ENCODE assay signal across 1 cellular context in genomic region chr2:135530313-135531230, GRCh38.
A peak's percentile ranks its signal among the peaks of the same experiment; 100 is the strongest.
TF ChIP-seq lines count a peak whose summit lies in the region.

ZRANB3 (minus strand) TSS chr2:135531218.

TF ChIP-seq in WTC11, 78 proteins besides CTCF, POLR2A, EP300 and RAD21 (continued from another document and continues in another):
- TF ChIP-seq, protein P1, sequence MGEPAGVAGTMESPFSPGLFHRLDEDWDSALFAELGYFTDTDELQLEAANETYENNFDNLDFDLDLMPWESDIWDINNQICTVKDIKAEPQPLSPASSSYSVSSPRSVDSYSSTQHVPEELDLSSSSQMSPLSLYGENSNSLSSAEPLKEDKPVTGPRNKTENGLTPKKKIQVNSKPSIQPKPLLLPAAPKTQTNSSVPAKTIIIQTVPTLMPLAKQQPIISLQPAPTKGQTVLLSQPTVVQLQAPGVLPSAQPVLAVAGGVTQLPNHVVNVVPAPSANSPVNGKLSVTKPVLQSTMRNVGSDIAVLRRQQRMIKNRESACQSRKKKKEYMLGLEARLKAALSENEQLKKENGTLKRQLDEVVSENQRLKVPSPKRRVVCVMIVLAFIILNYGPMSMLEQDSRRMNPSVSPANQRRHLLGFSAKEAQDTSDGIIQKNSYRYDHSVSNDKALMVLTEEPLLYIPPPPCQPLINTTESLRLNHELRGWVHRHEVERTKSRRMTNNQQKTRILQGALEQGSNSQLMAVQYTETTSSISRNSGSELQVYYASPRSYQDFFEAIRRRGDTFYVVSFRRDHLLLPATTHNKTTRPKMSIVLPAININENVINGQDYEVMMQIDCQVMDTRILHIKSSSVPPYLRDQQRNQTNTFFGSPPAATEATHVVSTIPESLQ (CRISPR knock-in tag; IDR thresholded peaks at IDR 0.05) = no peak
- TF ChIP-seq ELF4 (CRISPR knock-in tag; IDR thresholded peaks at IDR 0.05; ENCODE audit: low read depth) (no peak), SMAD3 (CRISPR knock-in tag; IDR thresholded peaks at IDR 0.05; ENCODE audit: borderline replicate concordance) (no peak), MLX (CRISPR knock-in tag; IDR thresholded peaks at IDR 0.05) (no peak), FOXP4 (CRISPR knock-in tag; IDR thresholded peaks at IDR 0.05) (0 out of 2 replicates have a peak, but pooled peaks have one; percentile 29), SMAD4 (CRISPR knock-in tag; IDR thresholded peaks at IDR 0.05) (no peak), TP53 (CRISPR knock-in tag; IDR thresholded peaks at IDR 0.05) (0 out of 2 replicates have a peak, but pooled peaks have one; percentile 52), ZNF263 (CRISPR knock-in tag; IDR thresholded peaks at IDR 0.05; ENCODE audit: low read depth) (no peak), ZNF416 (CRISPR knock-in tag; IDR thresholded peaks at IDR 0.05) (no peak), HMGA2 (CRISPR knock-in tag; IDR thresholded peaks at IDR 0.05) (no peak), TEAD4 (CRISPR knock-in tag; IDR thresholded peaks at IDR 0.05) (no peak), ZBTB43 (CRISPR knock-in tag; IDR thresholded peaks at IDR 0.05) (no peak), ZNF532 (CRISPR knock-in tag; IDR thresholded peaks at IDR 0.05; ENCODE audit: borderline replicate concordance) (no peak), MAX (CRISPR knock-in tag; IDR thresholded peaks at IDR 0.05) (peak; percentile 90), KAT7 (CRISPR knock-in tag; IDR thresholded peaks at IDR 0.05; ENCODE audit: borderline replicate concordance) (no peak), ZNF317 (CRISPR knock-in tag; IDR thresholded peaks at IDR 0.05; ENCODE audit: borderline replicate concordance, low read depth) (no peak), ZBTB21 (CRISPR knock-in tag; IDR thresholded peaks at IDR 0.05; ENCODE audit: borderline replicate concordance) (no peak), NR2C2 (CRISPR knock-in tag; IDR thresholded peaks at IDR 0.05) (no peak), PREB (CRISPR knock-in tag; IDR thresholded peaks at IDR 0.05; ENCODE audit: borderline replicate concordance) (no peak), NR3C1 (CRISPR knock-in tag; conservative IDR thresholded peaks at IDR 0.05; ENCODE audit: low read depth) (no peak), ZNF138 (CRISPR knock-in tag; conservative IDR thresholded peaks at IDR 0.05) (no peak), GRHL2 (CRISPR knock-in tag; IDR thresholded peaks at IDR 0.05; ENCODE audit: insufficient replicate concordance, severe bottlenecking) (no peak), CREB1 (CRISPR knock-in tag; IDR thresholded peaks at IDR 0.05) (no peak), ZNF232 (CRISPR knock-in tag; IDR thresholded peaks at IDR 0.05) (no peak), FOXP1 (CRISPR knock-in tag; IDR thresholded peaks at IDR 0.05; ENCODE audit: borderline replicate concordance) (no peak), JAZF1 (CRISPR knock-in tag; IDR thresholded peaks at IDR 0.05) (no peak), E2F5 (CRISPR knock-in tag; IDR thresholded peaks at IDR 0.05) (0 out of 2 replicates have a peak, but pooled peaks have one; percentile 27), JUN (CRISPR knock-in tag; IDR thresholded peaks at IDR 0.05) (no peak)
- TF ChIP-seq, protein P2, sequence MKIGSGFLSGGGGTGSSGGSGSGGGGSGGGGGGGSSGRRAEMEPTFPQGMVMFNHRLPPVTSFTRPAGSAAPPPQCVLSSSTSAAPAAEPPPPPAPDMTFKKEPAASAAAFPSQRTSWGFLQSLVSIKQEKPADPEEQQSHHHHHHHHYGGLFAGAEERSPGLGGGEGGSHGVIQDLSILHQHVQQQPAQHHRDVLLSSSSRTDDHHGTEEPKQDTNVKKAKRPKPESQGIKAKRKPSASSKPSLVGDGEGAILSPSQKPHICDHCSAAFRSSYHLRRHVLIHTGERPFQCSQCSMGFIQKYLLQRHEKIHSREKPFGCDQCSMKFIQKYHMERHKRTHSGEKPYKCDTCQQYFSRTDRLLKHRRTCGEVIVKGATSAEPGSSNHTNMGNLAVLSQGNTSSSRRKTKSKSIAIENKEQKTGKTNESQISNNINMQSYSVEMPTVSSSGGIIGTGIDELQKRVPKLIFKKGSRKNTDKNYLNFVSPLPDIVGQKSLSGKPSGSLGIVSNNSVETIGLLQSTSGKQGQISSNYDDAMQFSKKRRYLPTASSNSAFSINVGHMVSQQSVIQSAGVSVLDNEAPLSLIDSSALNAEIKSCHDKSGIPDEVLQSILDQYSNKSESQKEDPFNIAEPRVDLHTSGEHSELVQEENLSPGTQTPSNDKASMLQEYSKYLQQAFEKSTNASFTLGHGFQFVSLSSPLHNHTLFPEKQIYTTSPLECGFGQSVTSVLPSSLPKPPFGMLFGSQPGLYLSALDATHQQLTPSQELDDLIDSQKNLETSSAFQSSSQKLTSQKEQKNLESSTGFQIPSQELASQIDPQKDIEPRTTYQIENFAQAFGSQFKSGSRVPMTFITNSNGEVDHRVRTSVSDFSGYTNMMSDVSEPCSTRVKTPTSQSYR (CRISPR knock-in tag; IDR thresholded peaks at IDR 0.05) = no peak
- TF ChIP-seq, protein P3, sequence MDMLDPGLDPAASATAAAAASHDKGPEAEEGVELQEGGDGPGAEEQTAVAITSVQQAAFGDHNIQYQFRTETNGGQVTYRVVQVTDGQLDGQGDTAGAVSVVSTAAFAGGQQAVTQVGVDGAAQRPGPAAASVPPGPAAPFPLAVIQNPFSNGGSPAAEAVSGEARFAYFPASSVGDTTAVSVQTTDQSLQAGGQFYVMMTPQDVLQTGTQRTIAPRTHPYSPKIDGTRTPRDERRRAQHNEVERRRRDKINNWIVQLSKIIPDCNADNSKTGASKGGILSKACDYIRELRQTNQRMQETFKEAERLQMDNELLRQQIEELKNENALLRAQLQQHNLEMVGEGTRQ (CRISPR knock-in tag; IDR thresholded peaks at IDR 0.05) = no peak
- TF ChIP-seq, protein P4, sequence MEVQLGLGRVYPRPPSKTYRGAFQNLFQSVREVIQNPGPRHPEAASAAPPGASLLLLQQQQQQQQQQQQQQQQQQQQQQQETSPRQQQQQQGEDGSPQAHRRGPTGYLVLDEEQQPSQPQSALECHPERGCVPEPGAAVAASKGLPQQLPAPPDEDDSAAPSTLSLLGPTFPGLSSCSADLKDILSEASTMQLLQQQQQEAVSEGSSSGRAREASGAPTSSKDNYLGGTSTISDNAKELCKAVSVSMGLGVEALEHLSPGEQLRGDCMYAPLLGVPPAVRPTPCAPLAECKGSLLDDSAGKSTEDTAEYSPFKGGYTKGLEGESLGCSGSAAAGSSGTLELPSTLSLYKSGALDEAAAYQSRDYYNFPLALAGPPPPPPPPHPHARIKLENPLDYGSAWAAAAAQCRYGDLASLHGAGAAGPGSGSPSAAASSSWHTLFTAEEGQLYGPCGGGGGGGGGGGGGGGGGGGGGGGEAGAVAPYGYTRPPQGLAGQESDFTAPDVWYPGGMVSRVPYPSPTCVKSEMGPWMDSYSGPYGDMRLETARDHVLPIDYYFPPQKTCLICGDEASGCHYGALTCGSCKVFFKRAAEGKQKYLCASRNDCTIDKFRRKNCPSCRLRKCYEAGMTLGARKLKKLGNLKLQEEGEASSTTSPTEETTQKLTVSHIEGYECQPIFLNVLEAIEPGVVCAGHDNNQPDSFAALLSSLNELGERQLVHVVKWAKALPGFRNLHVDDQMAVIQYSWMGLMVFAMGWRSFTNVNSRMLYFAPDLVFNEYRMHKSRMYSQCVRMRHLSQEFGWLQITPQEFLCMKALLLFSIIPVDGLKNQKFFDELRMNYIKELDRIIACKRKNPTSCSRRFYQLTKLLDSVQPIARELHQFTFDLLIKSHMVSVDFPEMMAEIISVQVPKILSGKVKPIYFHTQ (CRISPR knock-in tag; IDR thresholded peaks at IDR 0.05) = no peak; the same call in 1 of the 2 replicates
- TF ChIP-seq, protein P5, sequence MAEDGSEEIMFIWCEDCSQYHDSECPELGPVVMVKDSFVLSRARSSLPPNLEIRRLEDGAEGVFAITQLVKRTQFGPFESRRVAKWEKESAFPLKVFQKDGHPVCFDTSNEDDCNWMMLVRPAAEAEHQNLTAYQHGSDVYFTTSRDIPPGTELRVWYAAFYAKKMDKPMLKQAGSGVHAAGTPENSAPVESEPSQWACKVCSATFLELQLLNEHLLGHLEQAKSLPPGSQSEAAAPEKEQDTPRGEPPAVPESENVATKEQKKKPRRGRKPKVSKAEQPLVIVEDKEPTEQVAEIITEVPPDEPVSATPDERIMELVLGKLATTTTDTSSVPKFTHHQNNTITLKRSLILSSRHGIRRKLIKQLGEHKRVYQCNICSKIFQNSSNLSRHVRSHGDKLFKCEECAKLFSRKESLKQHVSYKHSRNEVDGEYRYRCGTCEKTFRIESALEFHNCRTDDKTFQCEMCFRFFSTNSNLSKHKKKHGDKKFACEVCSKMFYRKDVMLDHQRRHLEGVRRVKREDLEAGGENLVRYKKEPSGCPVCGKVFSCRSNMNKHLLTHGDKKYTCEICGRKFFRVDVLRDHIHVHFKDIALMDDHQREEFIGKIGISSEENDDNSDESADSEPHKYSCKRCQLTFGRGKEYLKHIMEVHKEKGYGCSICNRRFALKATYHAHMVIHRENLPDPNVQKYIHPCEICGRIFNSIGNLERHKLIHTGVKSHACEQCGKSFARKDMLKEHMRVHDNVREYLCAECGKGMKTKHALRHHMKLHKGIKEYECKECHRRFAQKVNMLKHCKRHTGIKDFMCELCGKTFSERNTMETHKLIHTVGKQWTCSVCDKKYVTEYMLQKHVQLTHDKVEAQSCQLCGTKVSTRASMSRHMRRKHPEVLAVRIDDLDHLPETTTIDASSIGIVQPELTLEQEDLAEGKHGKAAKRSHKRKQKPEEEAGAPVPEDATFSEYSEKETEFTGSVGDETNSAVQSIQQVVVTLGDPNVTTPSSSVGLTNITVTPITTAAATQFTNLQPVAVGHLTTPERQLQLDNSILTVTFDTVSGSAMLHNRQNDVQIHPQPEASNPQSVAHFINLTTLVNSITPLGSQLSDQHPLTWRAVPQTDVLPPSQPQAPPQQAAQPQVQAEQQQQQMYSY (CRISPR knock-in tag; IDR thresholded peaks at IDR 0.05) = no peak
